1 cellular context compared by ENCODE assay signal in genomic region chr2:131031875-131032274, GRCh38.
TF ChIP-seq lines count a peak whose summit lies in the region.

No MANE protein-coding gene starts in this region.

TF ChIP-seq in H1, 55 proteins besides CTCF, POLR2A, EP300 and RAD21:
- no peak for TF ChIP-seq SP2 (IDR thresholded peaks at IDR 0.05; ENCODE audit: low read length)
- TF ChIP-seq ATF3 (IDR thresholded peaks at IDR 0.05; ENCODE audit: insufficient read depth, low read depth, low read length) = no peak
- no peak for TF ChIP-seq RBBP5 (IDR thresholded peaks at IDR 0.05; ENCODE audit: borderline replicate concordance, low read depth, low read length)
